Comparison of ENCODE assay signal across 21 cellular contexts in genomic region chr12:53173085-53173715, GRCh38. TPM values are rescaled to one million over a fixed set of nuclear protein-coding genes. Genes with fewer than 3 reads are reported as not detected.
DNase-seq lines count a peak whose midpoint lies in the region; ATAC-seq, FAIRE-seq and TF ChIP-seq lines count a peak whose summit lies in the region.
"Had no signal": no experiment of that assay in that cellular context is flagged by ENCODE, and none has a peak within 500 bp of the region (broad histone marks: within the 10 kb centered on the region; RNA-seq: fewer than 3 reads in every experiment).

No MANE protein-coding gene starts in this region.

- 66% methylated on average over 10 of the region's 10 CpGs for WGBS in A549 (ENCODE audit: missing lambda C conversion rate)
- WGBS in small intestine, 3 donors = 91 to 97% (median 93%) methylated on average over 10 of the region's 10 CpGs

- no peaks in the 10 kb centered on the region for H3K27me3 ChIP-seq in astrocyte (ENCODE audit: insufficient read depth, low read length)
- no peaks in the 10 kb centered on the region for H3K27me3 ChIP-seq in small intestine (ENCODE audit: control insufficient read depth in 2 of 2, insufficient read depth in 2 of 2, low read length in 2 of 2)
- H3K27me3 ChIP-seq: adrenal gland, right atrium auricular region had no signal

- no peaks in the 10 kb centered on the region for H4K20me1 ChIP-seq in astrocyte (ENCODE audit: insufficient read depth, low read length)

- POLR2A ChIA-PET in A549 (lab: Yijun Ruan, JAX) = no interaction called here
- POLR2A ChIA-PET in HEK293 (lab: Yijun Ruan, JAX) = no interaction called here

- TF ChIP-seq POLR2A in A549 (IDR thresholded peaks at IDR 0.05; ENCODE audit: low read length) = no peak

- H2AFZ ChIP-seq in astrocyte (ENCODE audit: low read depth, low read length) = peak overlapping the region; percentile 6
- H2AFZ ChIP-seq: neural progenitor cell had no signal

- peaks cover 22% of the 10 kb centered on the region for H3K4me1 Mint-ChIP-seq in astrocyte (ENCODE audit: low read depth, unreplicated experiment)

- no peak for TF ChIP-seq RAD21 in A549 (conservative IDR thresholded peaks at IDR 0.05 in 1 of 2, IDR thresholded peaks at IDR 0.05 in 1 of 2)

- H3K36me3 Mint-ChIP-seq in astrocyte (ENCODE audit: low read depth, unreplicated experiment) = peaks cover 13% of the 10 kb centered on the region

- H3K4me1 ChIP-seq in A549 = peaks cover 62% of the 10 kb centered on the region
- H3K4me1 ChIP-seq in HEK293 (ENCODE audit: control insufficient read depth, insufficient read depth, low read length) = peaks cover 18% of the 10 kb centered on the region
- H3K4me1 ChIP-seq in astrocyte (ENCODE audit: insufficient read depth, low read length) = peaks cover 19% of the 10 kb centered on the region
- peaks cover 0 to 1% of the 10 kb centered on the region in 2 donors for H3K4me1 ChIP-seq in small intestine (ENCODE audit: control insufficient read depth in 2 of 2, insufficient read depth in 1 of 2, low read depth in 1 of 2, low read length in 1 of 2)

- H3K4me3 Mint-ChIP-seq in astrocyte (ENCODE audit: unreplicated experiment) = no peak overlapping the region
- H3K4me3 Mint-ChIP-seq: activated CD8-positive, alpha-beta T cell treated with anti-CD3 and anti-CD28 coated beads, Interleukin-2, amount 10 ng/mL, durations not matched to agents 7 days and 5 days; neural progenitor cell had no signal

- H3K4me3 ChIP-seq in A549 = no peak overlapping the region
- H3K4me3 ChIP-seq in HEK293 (ENCODE audit: low read depth, low read length) = no peak overlapping the region
- H3K4me3 ChIP-seq in astrocyte (ENCODE audit: insufficient read depth, low read depth, low read length) = no peak overlapping the region
- no peak overlapping the region for H3K4me3 ChIP-seq in small intestine (ENCODE audit: low read depth in 1 of 2, low read length in 2 of 2)
- H3K4me3 ChIP-seq: adrenal gland, neural progenitor cell, right atrium auricular region had no signal

- DNase-seq in A549 (ENCODE audit: low read depth in 1 of 2, low spot score in 1 of 2) = no peak
- DNase-seq in astrocyte (ENCODE audit: low read depth) = peak; percentile 25
- DNase-seq in hepatic stellate cell (ENCODE audit: low spot score) = peak; percentile 64
- DNase-seq in mesenteric fat pad (ENCODE audit: low spot score) = no peak
- no peak for DNase-seq in Kasumi-1 (lab: John Stamatoyannopoulos, UW)
- no peak for DNase-seq in small intestine
- DNase-seq: ACHN; activated CD8-positive, alpha-beta T cell treated with anti-CD3 and anti-CD28 coated beads, Interleukin-2, amount 10 ng/mL, durations not matched to agents 7 days and 5 days; COR-L47; glutamatergic neuron; H7; NCI-H2081 treated with DMSO at 0.1 percent for 48 hours had no signal

- H3K9me3 Mint-ChIP-seq in astrocyte (ENCODE audit: unreplicated experiment) = no peaks in the 10 kb centered on the region
- H3K9me3 Mint-ChIP-seq: activated T-helper 2 cell treated with anti-CD3 and anti-CD28 coated beads, Interferon-gamma antibody, Interleukin-2, Interleukin-4, amounts not matched to agents 10 μg/mL and 5 μg/mL and 100 μg/mL, durations not matched to agents 14 hours and 24 hours and 36 hours; neural progenitor cell had no signal

- no peaks in the 10 kb centered on the region for H3K79me2 ChIP-seq in astrocyte (ENCODE audit: insufficient read depth, low read length)

- H3K36me3 ChIP-seq in HEK293 (ENCODE audit: control insufficient read depth in 2 of 2, insufficient read depth in 1 of 2, low read length in 2 of 2) (peaks cover 0 to 17% of the 10 kb centered on the region in 2 experiments; a peak in 2 of 3 replicates), astrocyte (ENCODE audit: insufficient read depth, low read length) (peaks cover 5% of the 10 kb centered on the region), small intestine (ENCODE audit: control insufficient read depth in 2 of 2, insufficient read depth in 2 of 2, low read length in 2 of 2) (no peaks in the 10 kb centered on the region)
- H3K36me3 ChIP-seq: neural progenitor cell, right atrium auricular region had no signal

- peak overlapping the region; percentile 2 for H3K9ac ChIP-seq in astrocyte (ENCODE audit: low read length)
- H3K9ac ChIP-seq: neural progenitor cell had no signal

- TF ChIP-seq EP300 in A549 (IDR thresholded peaks at IDR 0.05) = no peak

- H3K27ac ChIP-seq in A549 = peak overlapping the region; percentile 79
- no peak overlapping the region for H3K27ac ChIP-seq in HEK293 (ENCODE audit: extremely low read depth, low read depth, low read length)
- no peak overlapping the region for H3K27ac ChIP-seq in astrocyte (ENCODE audit: low read depth, low read length)
- H3K27ac ChIP-seq in small intestine (ENCODE audit: low read depth in 1 of 2, low read length in 1 of 2) = no peak overlapping the region
- H3K27ac ChIP-seq: adrenal gland, neural progenitor cell, right atrium auricular region had no signal

- H3K27ac Mint-ChIP-seq in astrocyte (ENCODE audit: unreplicated experiment) = no peak overlapping the region
- H3K27ac Mint-ChIP-seq: activated CD8-positive, alpha-beta T cell treated with anti-CD3 and anti-CD28 coated beads, Interleukin-2, amount 10 ng/mL, durations not matched to agents 7 days and 5 days; activated T-helper 2 cell treated with anti-CD3 and anti-CD28 coated beads, Interferon-gamma antibody, Interleukin-2, Interleukin-4, amounts not matched to agents 10 μg/mL and 5 μg/mL and 100 μg/mL, durations not matched to agents 14 hours and 24 hours and 36 hours had no signal

- no peaks in the 10 kb centered on the region for H3K27me3 Mint-ChIP-seq in astrocyte (ENCODE audit: low read depth, unreplicated experiment)

- peak; percentile 11 to 35; a peak in 2 of 6 replicates for ATAC-seq in A549
- ATAC-seq in GM21576 (IDR thresholded peaks at IDR 0.05; ENCODE audit: unreplicated experiment) = no peak
- ATAC-seq: activated CD8-positive, alpha-beta T cell treated with anti-CD3 and anti-CD28 coated beads, Interleukin-2, amount 10 ng/mL, durations not matched to agents 7 days and 5 days had no signal

- CTCF ChIA-PET in A549 (lab: Yijun Ruan, JAX) (interaction anchor here (0.6 to 36.2 kb wide), 9 partner anchors 11 to 150 kb away, joined by 3 to 646 read pairs (median 4); partner anchors contain the start of genes AAAS, ESPL1 and ITGB7), HEK293 (lab: Yijun Ruan, JAX) (interaction anchor here (0.6 to 6.2 kb wide), 4 partner anchors 14 to 121 kb away, joined by 3 to 52 read pairs (median 3); no protein-coding TSS in a partner anchor)

- FAIRE-seq in A549 (lab: Jason Lieb, UNC) = no peak
- FAIRE-seq in astrocyte (lab: Jason Lieb, UNC) = no peak
- no peak for FAIRE-seq in small intestine (lab: Jason Lieb, UNC)
- FAIRE-seq: G401.6, GM12892, RCC 7860 had no signal

- TF ChIP-seq CTCF in A549 (IDR thresholded peaks at IDR 0.05) (no peak), HEK293 (tag by site-specific recombination; IDR thresholded peaks at IDR 0.05) (no peak), astrocyte (IDR thresholded peaks at IDR 0.05; ENCODE audit: insufficient read depth, low read depth, low read length) (no peak)

- H3K9me3 ChIP-seq in A549 (no peaks in the 10 kb centered on the region), HEK293 (ENCODE audit: control insufficient read depth, insufficient read depth, low read depth, low read length) (no peaks in the 10 kb centered on the region), astrocyte (ENCODE audit: insufficient read depth, low read depth, low read length) (no peaks in the 10 kb centered on the region), small intestine (ENCODE audit: control insufficient read depth, low read depth) (no peaks in the 10 kb centered on the region)
- H3K9me3 ChIP-seq: adrenal gland, right atrium auricular region had no signal

- H3K4me2 ChIP-seq in A549 = peak overlapping the region; percentile 53
- H3K4me2 ChIP-seq in astrocyte (ENCODE audit: low read length) = peak overlapping the region; percentile 37
- H3K4me2 ChIP-seq: neural progenitor cell had no signal

TF ChIP-seq in A549, 52 proteins besides CTCF, POLR2A, EP300 and RAD21 (continues in another document):
- no peak for TF ChIP-seq HEYL (CRISPR knock-in tag; IDR thresholded peaks at IDR 0.05)
- no peak for TF ChIP-seq JUNB (IDR thresholded peaks at IDR 0.05)

TF ChIP-seq in HEK293, 187 proteins besides CTCF, POLR2A, EP300 and RAD21 (continues in another document):
- 0 out of 2 replicates have a peak, but pooled peaks have one; percentile 12 for TF ChIP-seq IKZF3 (tag by site-specific recombination; IDR thresholded peaks at IDR 0.05)

RNA-seq across cellular contexts. Expression of gene ZNF740, which starts 7.3 kb away (rescaled TPM):
- polyA plus RNA-seq in A549 (2011; rRNA removed) = 28.8 and 32.9 TPM in 2 replicates
- 6.5 and 8.4 TPM in 2 replicates for polyA plus RNA-seq in A549 (2012; cell fraction: cytosol; rRNA removed)
- 11.2 and 17.4 TPM in 2 replicates for polyA plus RNA-seq in A549 (2012; cell fraction: nucleus; rRNA removed)
- polyA plus RNA-seq in A549 (2017; fragmentation: RNase III; extraction: RNeasy Plus Mini Kit Qiagen cat#74134 plus additional on column Dnase treatment) = 12.1 to 15.6 TPM (median 15.1 TPM) in 3 replicates
- polyA minus RNA-seq in A549 (2011; rRNA and poly(A)+ RNA removed) = 44.9 and 53.6 TPM in 2 replicates
- total RNA-seq in astrocyte = 31.0 and 32.7 TPM in 2 replicates
- total RNA-seq in mesenteric fat pad = 39.7 TPM
- polyA plus RNA-seq in small intestine = 1 to 10 TPM; 2.9 to 9.3 (median 4.9) TPM

RNA-seq across cellular contexts. Expression of gene CSAD, which starts 7.5 kb away (rescaled TPM):
- polyA plus RNA-seq in A549 (2011; rRNA removed) (16.5 and 19.2 TPM in 2 replicates), A549 (2017; fragmentation: RNase III; extraction: RNeasy Plus Mini Kit Qiagen cat#74134 plus additional on column Dnase treatment) (14.0 to 16.4 TPM (median 14.5 TPM) in 3 replicates), small intestine (10 to 100 TPM; 12.9 to 56.4 (median 20.5) TPM)
- polyA plus RNA-seq in A549 (2012; cell fraction: cytosol; rRNA removed) = 15.0 and 17.1 TPM in 2 replicates
- polyA plus RNA-seq in A549 (2012; cell fraction: nucleus; rRNA removed) = 140 and 167 TPM in 2 replicates
- 8.2 and 12.5 TPM in 2 replicates for polyA minus RNA-seq in A549 (2011; rRNA and poly(A)+ RNA removed)
- total RNA-seq in astrocyte (16.7 and 19.4 TPM in 2 replicates), mesenteric fat pad (296 TPM)

RNA-seq across cellular contexts. Expression of gene ITGB7, which starts 33.9 kb away (rescaled TPM):
- 0.56 and 0.71 TPM in 2 replicates for polyA plus RNA-seq in A549 (2011; rRNA removed)
- 0.69 and 1.3 TPM in 2 replicates for polyA plus RNA-seq in A549 (2012; cell fraction: cytosol; rRNA removed)
- 2.9 TPM in 2 replicates for polyA plus RNA-seq in A549 (2012; cell fraction: nucleus; rRNA removed)
- polyA plus RNA-seq in A549 (2017; fragmentation: RNase III; extraction: RNeasy Plus Mini Kit Qiagen cat#74134 plus additional on column Dnase treatment) = 0.54 to 0.66 TPM (median 0.64 TPM) in 3 replicates
- 1.3 and 1.7 TPM in 2 replicates for polyA minus RNA-seq in A549 (2011; rRNA and poly(A)+ RNA removed)
- total RNA-seq in astrocyte = 0.79 and 1.3 TPM in 2 replicates
- 2.3 TPM for total RNA-seq in mesenteric fat pad
- 1 to 10 TPM; 1.8 to 7.3 (median 2.7) TPM for polyA plus RNA-seq in small intestine

RNA-seq across cellular contexts. Expression of gene RARG, which starts 58.8 kb away (rescaled TPM):
- 15.6 and 19.0 TPM in 2 replicates for polyA plus RNA-seq in A549 (2011; rRNA removed)
- polyA plus RNA-seq in A549 (2012; cell fraction: cytosol; rRNA removed) = 31.6 and 42.1 TPM in 2 replicates
- polyA plus RNA-seq in A549 (2012; cell fraction: nucleus; rRNA removed) = 50.0 and 54.4 TPM in 2 replicates
- polyA plus RNA-seq in A549 (2017; fragmentation: RNase III; extraction: RNeasy Plus Mini Kit Qiagen cat#74134 plus additional on column Dnase treatment) = 16.4 to 17.7 TPM (median 17.2 TPM) in 3 replicates
- 23.8 and 24.1 TPM in 2 replicates for polyA minus RNA-seq in A549 (2011; rRNA and poly(A)+ RNA removed)
- total RNA-seq in astrocyte = 10.1 and 11.7 TPM in 2 replicates
- total RNA-seq in mesenteric fat pad = 18.0 TPM
- 1 to 10 TPM in 1 of 3 donors, under 1 TPM in 1, not detected in 1; 0.54 to 7.1 TPM for polyA plus RNA-seq in small intestine

Comparison
In these comparisons a context has a peak if more than half of its experiments do, and no peak if none do; other contexts are left out.
1. DNase-seq: peak in astrocyte (single experiment) and hepatic stellate cell (single experiment); none in A549 (0 of 2), mesenteric fat pad (single experiment), Kasumi-1 (0 of 2) and small intestine (single experiment).
2. H3K27ac ChIP-seq: peak in A549 (2 of 2); none in HEK293 (single experiment), astrocyte (single experiment) and small intestine (0 of 2).
3. RNA of gene CSAD, which starts 7.5 kb away (total RNA-seq): 296 TPM in mesenteric fat pad (single experiment); 16.7 to 19.4 TPM in astrocyte; every median in the first group is over 10 times any median in the second.